32 cellular contexts compared by ENCODE assay signal in genomic region chr14:62322216-62322615, GRCh38.
"Had no signal": no experiment of that assay in that cellular context is flagged by ENCODE, and none has a peak within 500 bp of the region (broad histone marks: within the 10 kb centered on the region; RNA-seq: fewer than 3 reads in every experiment).

No MANE protein-coding gene starts in this region.

- H3K36me3 ChIP-seq: breast epithelium, cardiac muscle cell, colonic mucosa, esophagus squamous epithelium had no signal

- H3K27ac Mint-ChIP-seq: activated CD4-positive, alpha-beta memory T cell treated with anti-CD3 and anti-CD28 coated beads, Interleukin-2, amount 10 ng/mL, durations not matched to agents 7 days and 5 days; activated CD4-positive, alpha-beta T cell treated with anti-CD3 and anti-CD28 coated beads for 36 hours; activated CD4-positive, alpha-beta T cell treated with anti-CD3 and anti-CD28 coated beads, Interleukin-2, amount 10 ng/mL, durations not matched to agents 7 days and 5 days; activated naive CD4-positive, alpha-beta T cell treated with anti-CD3 and anti-CD28 coated beads, Interleukin-2, amount 10 ng/mL, durations not matched to agents 7 days and 5 days; activated naive CD4-positive, alpha-beta T cell treated with anti-CD3 and anti-CD28 coated beads, Interleukin-2, amount 50 U/mL, for 72 hours; activated naive CD8-positive, alpha-beta T cell treated with anti-CD3 and anti-CD28 coated beads, Interleukin-2, amount 10 ng/mL, durations not matched to agents 7 days and 5 days; activated T-cell treated with anti-CD3 and anti-CD28 coated beads, Interleukin-2, amount 50 U/mL, for 24 hours; activated T-cell treated with anti-CD3 and anti-CD28 coated beads, Interleukin-2, amount 50 U/mL, for 72 hours; brain had no signal

- DNase-seq: activated CD4-positive, alpha-beta memory T cell treated with anti-CD3 and anti-CD28 coated beads, Interleukin-2, amount 10 ng/mL, durations not matched to agents 7 days and 5 days; activated CD4-positive, alpha-beta T cell treated with anti-CD3 and anti-CD28 coated beads for 36 hours; activated CD4-positive, alpha-beta T cell treated with anti-CD3 and anti-CD28 coated beads, Interleukin-2, amount 10 ng/mL, durations not matched to agents 7 days and 5 days; activated CD4-positive, alpha-beta T cell treated with anti-CD3 and anti-CD28 coated beads, Interleukin-2, amount 50 U/mL, for 4 hours; activated CD4-positive, CD25-positive, alpha-beta regulatory T cell; activated CD4-positive, CD25-positive, alpha-beta regulatory T cell treated with anti-CD3 and anti-CD28 coated beads, Interleukin-2, amount 50 U/mL, for 72 hours; activated CD8-positive, alpha-beta memory T cell treated with anti-CD3 and anti-CD28 coated beads, Interleukin-2, amount 50 U/mL, for 48 hours; activated gamma-delta T cell; activated naive CD4-positive, alpha-beta T cell; activated naive CD4-positive, alpha-beta T cell treated with anti-CD3 and anti-CD28 coated beads, Interleukin-2, amount 10 ng/mL, durations not matched to agents 7 days and 5 days; activated naive CD8-positive, alpha-beta T cell treated with anti-CD3 and anti-CD28 coated beads, Interleukin-2, amount 10 ng/mL, durations not matched to agents 7 days and 5 days; activated T-cell treated with anti-CD3 and anti-CD28 coated beads for 4 hours; activated T-cell treated with anti-CD3 and anti-CD28 coated beads, Interleukin-2, amount 50 U/mL, for 24 hours; activated T-cell treated with anti-CD3 and anti-CD28 coated beads, Interleukin-2, amount 50 U/mL, for 72 hours; amniotic stem cell; anterior cingulate cortex; central memory CD4-positive, alpha-beta T cell; cerebellar nuclear complex; colonic mucosa; effector CD8-positive, alpha-beta T cell; esophagus squamous epithelium; foreskin fibroblast; head of caudate nucleus; T-helper 2 cell had no signal

- H3K4me1 Mint-ChIP-seq: activated CD4-positive, alpha-beta memory T cell treated with anti-CD3 and anti-CD28 coated beads, Interleukin-2, amount 10 ng/mL, durations not matched to agents 7 days and 5 days; activated CD4-positive, alpha-beta T cell treated with anti-CD3 and anti-CD28 coated beads for 36 hours; activated CD4-positive, alpha-beta T cell treated with anti-CD3 and anti-CD28 coated beads, Interleukin-2, amount 10 ng/mL, durations not matched to agents 7 days and 5 days; activated naive CD4-positive, alpha-beta T cell treated with anti-CD3 and anti-CD28 coated beads, Interleukin-2, amount 10 ng/mL, durations not matched to agents 7 days and 5 days; activated naive CD8-positive, alpha-beta T cell treated with anti-CD3 and anti-CD28 coated beads, Interleukin-2, amount 10 ng/mL, durations not matched to agents 7 days and 5 days; brain had no signal

- H3K4me3 Mint-ChIP-seq: activated CD4-positive, alpha-beta memory T cell treated with anti-CD3 and anti-CD28 coated beads, Interleukin-2, amount 10 ng/mL, durations not matched to agents 7 days and 5 days; activated CD4-positive, alpha-beta T cell treated with anti-CD3 and anti-CD28 coated beads for 36 hours; activated CD4-positive, alpha-beta T cell treated with anti-CD3 and anti-CD28 coated beads, Interleukin-2, amount 10 ng/mL, durations not matched to agents 7 days and 5 days; activated naive CD4-positive, alpha-beta T cell treated with anti-CD3 and anti-CD28 coated beads, Interleukin-2, amount 10 ng/mL, durations not matched to agents 7 days and 5 days; activated naive CD8-positive, alpha-beta T cell treated with anti-CD3 and anti-CD28 coated beads, Interleukin-2, amount 10 ng/mL, durations not matched to agents 7 days and 5 days; activated T-cell treated with anti-CD3 and anti-CD28 coated beads, Interleukin-2, amount 50 U/mL, for 24 hours; activated T-cell treated with anti-CD3 and anti-CD28 coated beads, Interleukin-2, amount 50 U/mL, for 72 hours; brain had no signal

- H3K9me3 Mint-ChIP-seq: activated CD4-positive, alpha-beta memory T cell treated with anti-CD3 and anti-CD28 coated beads, Interleukin-2, amount 10 ng/mL, durations not matched to agents 7 days and 5 days; activated CD4-positive, alpha-beta T cell treated with anti-CD3 and anti-CD28 coated beads, Interleukin-2, amount 10 ng/mL, durations not matched to agents 7 days and 5 days; activated naive CD8-positive, alpha-beta T cell treated with anti-CD3 and anti-CD28 coated beads, Interleukin-2, amount 10 ng/mL, durations not matched to agents 7 days and 5 days had no signal

- FAIRE-seq: endometrium, endothelial cell of umbilical vein, frontal cortex had no signal

- H3K27me3 ChIP-seq: breast epithelium, cardiac muscle cell, colonic mucosa, esophagus squamous epithelium had no signal

- H3K27ac ChIP-seq: breast epithelium, cardiac muscle cell, colonic mucosa, epithelial cell of prostate, esophagus squamous epithelium had no signal

- H3K27me3 Mint-ChIP-seq: activated CD4-positive, alpha-beta memory T cell treated with anti-CD3 and anti-CD28 coated beads, Interleukin-2, amount 10 ng/mL, durations not matched to agents 7 days and 5 days; activated CD4-positive, alpha-beta T cell treated with anti-CD3 and anti-CD28 coated beads for 36 hours; activated CD4-positive, alpha-beta T cell treated with anti-CD3 and anti-CD28 coated beads, Interleukin-2, amount 10 ng/mL, durations not matched to agents 7 days and 5 days; activated naive CD4-positive, alpha-beta T cell treated with anti-CD3 and anti-CD28 coated beads, Interleukin-2, amount 10 ng/mL, durations not matched to agents 7 days and 5 days; activated naive CD8-positive, alpha-beta T cell treated with anti-CD3 and anti-CD28 coated beads, Interleukin-2, amount 10 ng/mL, durations not matched to agents 7 days and 5 days; activated T-cell treated with anti-CD3 and anti-CD28 coated beads, Interleukin-2, amount 50 U/mL, for 24 hours; brain had no signal

- H3K4me3 ChIP-seq: breast epithelium, cardiac muscle cell, colonic mucosa, esophagus squamous epithelium had no signal

- H3K4me1 ChIP-seq: breast epithelium, colonic mucosa, esophagus squamous epithelium had no signal

- ATAC-seq: activated CD4-positive, alpha-beta T cell treated with anti-CD3 and anti-CD28 coated beads for 36 hours; activated naive CD4-positive, alpha-beta T cell treated with anti-CD3 and anti-CD28 coated beads, Interleukin-2, amount 50 U/mL, for 72 hours; activated T-cell treated with anti-CD3 and anti-CD28 coated beads, Interleukin-2, amount 50 U/mL, for 72 hours had no signal

- H3K9me3 ChIP-seq: breast epithelium, colonic mucosa had no signal

- H3K36me3 Mint-ChIP-seq: activated naive CD4-positive, alpha-beta T cell treated with anti-CD3 and anti-CD28 coated beads, Interleukin-2, amount 10 ng/mL, durations not matched to agents 7 days and 5 days; activated naive CD4-positive, alpha-beta T cell treated with anti-CD3 and anti-CD28 coated beads, Interleukin-2, amount 50 U/mL, for 72 hours; activated naive CD8-positive, alpha-beta T cell treated with anti-CD3 and anti-CD28 coated beads, Interleukin-2, amount 10 ng/mL, durations not matched to agents 7 days and 5 days; brain had no signal
